In genomic region chr10:106652279-106652678, GRCh38 we compare ENCODE assay signal across 19 cellular contexts.
A peak's percentile ranks its signal among the peaks of the same experiment; 100 is the strongest.
DNase-seq lines count a peak whose midpoint lies in the region; ATAC-seq lines count a peak whose summit lies in the region.
"Had no signal": no experiment of that assay in that cellular context is flagged by ENCODE, and none has a peak within 500 bp of the region (broad histone marks: within the 10 kb centered on the region; RNA-seq: fewer than 3 reads in every experiment).

No MANE protein-coding gene starts in this region.

- no peaks in the 10 kb centered on the region for H3K9me3 Mint-ChIP-seq in activated naive CD8-positive, alpha-beta T cell treated with anti-CD3 and anti-CD28 coated beads, Interleukin-2, amount 50 U/mL, for 24 hours
- H3K9me3 Mint-ChIP-seq: activated naive CD4-positive, alpha-beta T cell treated with anti-CD3 and anti-CD28 coated beads, Interleukin-2, amount 10 ng/mL, durations not matched to agents 7 days and 5 days; nephron had no signal

- DNase-seq in NCI-H2107 treated with DMSO at 0.1 percent for 48 hours (lab: John Stamatoyannopoulos, UW; ENCODE audit: unreplicated experiment) (peak; percentile 9), NCI-H2107 (lab: John Stamatoyannopoulos, UW) (no peak), NCI-H1436 (lab: John Stamatoyannopoulos, UW) (peak; percentile 63), NCI-H146 treated with DMSO at 0.1 percent for 48 hours (lab: John Stamatoyannopoulos, UW; ENCODE audit: unreplicated experiment) (no peak), cardiac septum (ENCODE audit: low spot score) (no peak)
- DNase-seq in activated naive CD8-positive, alpha-beta T cell treated with anti-CD3 and anti-CD28 coated beads, Interleukin-2, amount 50 U/mL, for 24 hours, result no peak
- no peak for DNase-seq in NK-92 treated with Interleukin-12 subunit alpha and Interleukin-12 subunit beta, amount 100 ng/mL, for 24 hours (lab: John Stamatoyannopoulos, UW)
- DNase-seq: activated naive CD4-positive, alpha-beta T cell treated with anti-CD3 and anti-CD28 coated beads, Interleukin-2, amount 10 ng/mL, durations not matched to agents 7 days and 5 days; C1 segment of cervical spinal cord; DMS 273 treated with DMSO at 0.1 percent for 48 hours; NCI-H1694; NCI-H446 treated with DMSO at 0.1 percent for 48 hours; SW 1271; tibial artery had no signal

- H3K27ac Mint-ChIP-seq in activated naive CD8-positive, alpha-beta T cell treated with anti-CD3 and anti-CD28 coated beads, Interleukin-2, amount 50 U/mL, for 24 hours, result no peak overlapping the region
- H3K27ac Mint-ChIP-seq: activated naive CD4-positive, alpha-beta T cell treated with anti-CD3 and anti-CD28 coated beads, Interleukin-2, amount 10 ng/mL, durations not matched to agents 7 days and 5 days; nephron; progenitor cell of endocrine pancreas; stimulated activated effector memory CD8-positive, alpha-beta T cell treated with anti-CD3 and anti-CD28 coated beads, Interleukin-12 subunit alpha, Interleukin-12 subunit beta, amount 100 ng/mL, for 72 hours had no signal

- no peak overlapping the region for H3K4me3 Mint-ChIP-seq in activated naive CD8-positive, alpha-beta T cell treated with anti-CD3 and anti-CD28 coated beads, Interleukin-2, amount 50 U/mL, for 24 hours
- H3K4me3 Mint-ChIP-seq: activated naive CD4-positive, alpha-beta T cell treated with anti-CD3 and anti-CD28 coated beads, Interleukin-2, amount 10 ng/mL, durations not matched to agents 7 days and 5 days; nephron; stimulated activated effector memory CD8-positive, alpha-beta T cell treated with anti-CD3 and anti-CD28 coated beads, Interleukin-12 subunit alpha, Interleukin-12 subunit beta, amount 100 ng/mL, for 72 hours had no signal

- intact Hi-C loops in cardiac septum (cut with DNase I), result no loop called here

- no peaks in the 10 kb centered on the region for H3K36me3 Mint-ChIP-seq in activated naive CD8-positive, alpha-beta T cell treated with anti-CD3 and anti-CD28 coated beads, Interleukin-2, amount 50 U/mL, for 24 hours (ENCODE audit: low read depth)
- H3K36me3 Mint-ChIP-seq: activated naive CD4-positive, alpha-beta T cell treated with anti-CD3 and anti-CD28 coated beads, Interleukin-2, amount 10 ng/mL, durations not matched to agents 7 days and 5 days; stimulated activated effector memory CD8-positive, alpha-beta T cell treated with anti-CD3 and anti-CD28 coated beads, Interleukin-12 subunit alpha, Interleukin-12 subunit beta, amount 100 ng/mL, for 72 hours had no signal

- no peaks in the 10 kb centered on the region for H3K4me1 Mint-ChIP-seq in activated naive CD8-positive, alpha-beta T cell treated with anti-CD3 and anti-CD28 coated beads, Interleukin-2, amount 50 U/mL, for 24 hours
- H3K4me1 Mint-ChIP-seq: activated naive CD4-positive, alpha-beta T cell treated with anti-CD3 and anti-CD28 coated beads, Interleukin-2, amount 10 ng/mL, durations not matched to agents 7 days and 5 days; stimulated activated effector memory CD8-positive, alpha-beta T cell treated with anti-CD3 and anti-CD28 coated beads, Interleukin-12 subunit alpha, Interleukin-12 subunit beta, amount 100 ng/mL, for 72 hours had no signal

- peak; percentile 52 for ATAC-seq in GM19395 (IDR thresholded peaks at IDR 0.05; ENCODE audit: unreplicated experiment)
- ATAC-seq in activated naive CD8-positive, alpha-beta T cell treated with anti-CD3 and anti-CD28 coated beads, Interleukin-2, amount 50 U/mL, for 24 hours, result peak; percentile 33
- ATAC-seq: K562; stimulated activated effector memory CD8-positive, alpha-beta T cell treated with anti-CD3 and anti-CD28 coated beads, Interleukin-12 subunit alpha, Interleukin-12 subunit beta, amount 100 ng/mL, for 72 hours had no signal

- H3K27me3 Mint-ChIP-seq in activated naive CD8-positive, alpha-beta T cell treated with anti-CD3 and anti-CD28 coated beads, Interleukin-2, amount 50 U/mL, for 24 hours, result peaks cover 2% of the 10 kb centered on the region
- H3K27me3 Mint-ChIP-seq: activated naive CD4-positive, alpha-beta T cell treated with anti-CD3 and anti-CD28 coated beads, Interleukin-2, amount 10 ng/mL, durations not matched to agents 7 days and 5 days; progenitor cell of endocrine pancreas had no signal

Comparison
In these comparisons a context has a peak if more than half of its experiments do, and no peak if none do; other contexts are left out.
1. DNase-seq: peak in NCI-H2107 treated with DMSO at 0.1 percent for 48 hours (single experiment) and NCI-H1436 (single experiment); none in NCI-H2107 (single experiment), activated naive CD8-positive, alpha-beta T cell treated with anti-CD3 and anti-CD28 coated beads, Interleukin-2, amount 50 U/mL, for 24 hours (single experiment), NK-92 treated with Interleukin-12 subunit alpha and Interleukin-12 subunit beta, amount 100 ng/mL, for 24 hours (single experiment), NCI-H146 treated with DMSO at 0.1 percent for 48 hours (single experiment) and cardiac septum (single experiment).